Comparison of ENCODE assay signal across 9 cellular contexts in the genomic region with DNA sequence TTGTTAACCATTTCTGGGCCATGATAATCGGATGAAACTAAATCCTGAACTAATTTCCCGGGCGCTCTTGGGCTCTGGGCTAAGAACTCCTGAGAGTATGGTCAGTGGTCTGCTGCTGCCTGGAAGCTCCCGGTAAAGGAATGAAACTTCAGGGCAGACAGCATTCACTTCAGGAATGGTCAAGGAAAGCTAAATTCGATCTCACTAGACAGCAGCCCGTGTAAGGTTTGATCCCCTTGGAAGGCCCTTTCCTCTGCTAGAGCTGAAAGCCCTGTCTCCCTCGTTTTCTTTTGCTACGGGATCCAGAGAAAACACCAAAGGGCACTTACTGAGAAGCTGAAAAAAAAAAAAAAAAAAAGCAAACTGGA. TPM values are rescaled to one million over a fixed set of nuclear protein-coding genes. Genes with fewer than 3 reads are reported as not detected.
A peak's percentile ranks its signal among the peaks of the same experiment; 100 is the strongest.
DNase-seq lines count a peak whose midpoint lies in the region; ATAC-seq and TF ChIP-seq lines count a peak whose summit lies in the region.
"Had no signal": no experiment of that assay in that cellular context is flagged by ENCODE, and none has a peak within 500 bp of the region (broad histone marks: within the 10 kb centered on the region; RNA-seq: fewer than 3 reads in every experiment).

No MANE protein-coding gene starts in this region.

- peak overlapping the region; percentile 69 for H2AFZ ChIP-seq in SU-DHL-6 (ENCODE audit: low read depth, low read length, severe bottlenecking)

- H3F3A ChIP-seq in SU-DHL-6 (ENCODE audit: insufficient read depth): no peaks in the 10 kb centered on the region

- H3K9ac ChIP-seq in SU-DHL-6 (ENCODE audit: low read length): peak overlapping the region; percentile 66

- H3K4me3 ChIP-seq in GM12864 (ENCODE audit: low read depth, low read length): peak overlapping the region; percentile 95
- peak overlapping the region; percentile 68 for H3K4me3 ChIP-seq in SU-DHL-6 (ENCODE audit: insufficient read depth, low read length, poor library complexity, severe bottlenecking)
- H3K4me3 ChIP-seq in fibroblast of villous mesenchyme (ENCODE audit: low read depth, low read length): peak overlapping the region; percentile 92
- peak overlapping the region; percentile 100 for H3K4me3 ChIP-seq in retinal pigment epithelial cell (ENCODE audit: low read length)

- intact Hi-C loops in posterior vena cava (cut with DNase I): no loop called here

- peaks cover 15% of the 10 kb centered on the region for H3K79me2 ChIP-seq in SU-DHL-6 (ENCODE audit: insufficient read depth, low read length)

- no peaks in the 10 kb centered on the region for H3K36me3 ChIP-seq in SU-DHL-6 (ENCODE audit: low read length)

- DNase-seq in GM12864 (ENCODE audit: low read depth) (no peak), fibroblast of villous mesenchyme (ENCODE audit: low read depth) (no peak), retinal pigment epithelial cell (ENCODE audit: low read depth) (no peak), posterior vena cava (ENCODE audit: low spot score) (no peak), NK-92 (lab: John Stamatoyannopoulos, UW; ENCODE audit: unreplicated experiment) (no peak), NCI-H128 (lab: John Stamatoyannopoulos, UW; ENCODE audit: unreplicated experiment) (no peak)

- no peak overlapping the region for H3K27ac ChIP-seq in SU-DHL-6 (ENCODE audit: low read depth, low read length)

- H3K27me3 ChIP-seq in SU-DHL-6 (ENCODE audit: low read length): no peaks in the 10 kb centered on the region

- no peak for TF ChIP-seq CTCF in GM12864 (IDR thresholded peaks at IDR 0.05; ENCODE audit: low read depth, low read length, missing control alignments)
- no peak for TF ChIP-seq CTCF in SU-DHL-6 (IDR thresholded peaks at IDR 0.05; ENCODE audit: insufficient read depth, low read length, poor library complexity, severe bottlenecking)
- TF ChIP-seq CTCF in fibroblast of villous mesenchyme (IDR thresholded peaks at IDR 0.05; ENCODE audit: insufficient read depth, low read depth, low read length): no peak
- no peak for TF ChIP-seq CTCF in retinal pigment epithelial cell (conservative IDR thresholded peaks at IDR 0.05; ENCODE audit: low read depth, low read length)

- H3K9me2 ChIP-seq in SU-DHL-6 (replicated peaks; ENCODE audit: insufficient read depth, low read length): no peaks in the 10 kb centered on the region

- no peaks in the 10 kb centered on the region for H3K9me3 ChIP-seq in SU-DHL-6 (ENCODE audit: insufficient read depth, low read length)

- H3K4me2 ChIP-seq in SU-DHL-6 (ENCODE audit: low read depth, low read length, poor library complexity, severe bottlenecking): peak overlapping the region; percentile 81

- H4K20me1 ChIP-seq in SU-DHL-6 (ENCODE audit: low read depth, low read length): no peaks in the 10 kb centered on the region

- ATAC-seq in GM19351 (IDR thresholded peaks at IDR 0.05; ENCODE audit: unreplicated experiment): no peak

RNA-seq across cellular contexts. Expression of gene ASB8, which starts 0.7 kb away (rescaled TPM):
- total RNA-seq in fibroblast of villous mesenchyme (23.7 and 27.4 TPM in 2 replicates), posterior vena cava (10 to 100 TPM; 34.7 to 37.8 TPM)

RNA-seq across cellular contexts. Expression of gene CCDC184, which starts 26.8 kb away (rescaled TPM):
- total RNA-seq in fibroblast of villous mesenchyme (0.32 and 0.43 TPM in 2 replicates), posterior vena cava (under 1 TPM; 0.48 to 0.74 TPM)

RNA-seq across cellular contexts. Expression of gene PFKM, which starts 37.5 kb away (rescaled TPM):
- total RNA-seq in fibroblast of villous mesenchyme (54.4 and 83.8 TPM in 2 replicates), posterior vena cava (10 to 100 TPM; 44.7 to 49.0 TPM)

RNA-seq across cellular contexts. Expression of gene OR10AD1, which starts 46.5 kb away (rescaled TPM):
- total RNA-seq in fibroblast of villous mesenchyme (not detected in 2 replicates), posterior vena cava (not detected)
- total RNA-seq: dermis microvascular lymphatic vessel endothelial cell had no signal

RNA-seq across cellular contexts. Expression of gene SENP1, which starts 50.8 kb away (rescaled TPM):
- total RNA-seq in fibroblast of villous mesenchyme: 28.3 and 35.8 TPM in 2 replicates
- 10 to 100 TPM; 21.4 to 21.8 TPM for total RNA-seq in posterior vena cava
